Comparison of ENCODE assay signal across 10 cellular contexts in the genomic region with DNA sequence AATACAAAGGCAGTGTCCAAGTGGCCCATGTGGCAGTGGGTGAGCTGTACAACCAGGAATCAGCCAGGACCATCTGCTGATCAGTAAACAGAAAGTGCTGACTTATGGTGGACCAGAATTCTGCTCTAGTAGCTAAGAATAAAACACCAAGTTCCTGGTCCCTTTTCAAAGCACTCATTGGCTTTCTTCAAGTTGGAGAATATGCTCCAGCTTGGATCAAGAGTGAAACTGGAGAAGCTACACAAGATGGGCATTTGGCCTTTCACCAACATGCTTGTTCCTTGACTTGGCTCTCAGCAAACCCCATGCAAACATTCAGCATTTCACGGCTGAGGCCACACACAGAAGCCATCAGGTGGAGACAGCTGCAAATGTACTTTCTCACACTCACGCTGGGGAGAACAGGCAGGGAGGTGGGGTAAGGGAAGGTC. TPM values are rescaled to one million over a fixed set of nuclear protein-coding genes. Genes with fewer than 3 reads are reported as not detected.
DNase-seq lines count a peak whose midpoint lies in the region; ATAC-seq, FAIRE-seq and TF ChIP-seq lines count a peak whose summit lies in the region.
"Had no signal": no experiment of that assay in that cellular context is flagged by ENCODE, and none has a peak within 500 bp of the region (broad histone marks: within the 10 kb centered on the region; RNA-seq: fewer than 3 reads in every experiment).

No MANE protein-coding gene starts in this region.

- no peaks in the 10 kb centered on the region for H3K9me3 ChIP-seq in small intestine (ENCODE audit: control insufficient read depth, low read depth)

- TF ChIP-seq POLR2A in GM12891 (IDR thresholded peaks at IDR 0.05; ENCODE audit: low read depth, low read length), result no peak

- no peaks in the 10 kb centered on the region for H3K36me3 ChIP-seq in small intestine (ENCODE audit: control insufficient read depth in 2 of 2, insufficient read depth in 2 of 2, low read length in 2 of 2)

- peak; percentile 29 for DNase-seq in GM12891 (ENCODE audit: insufficient read length, low spot score)
- DNase-seq in NCI-H2107 (lab: John Stamatoyannopoulos, UW), result peak; percentile 19
- DNase-seq in medulla oblongata (ENCODE audit: extremely low spot score), result peak; percentile 71
- no peak for DNase-seq in amygdala (lab: John Stamatoyannopoulos, UW)
- no peak for DNase-seq in small intestine
- DNase-seq in UCSD-AML1 (lab: John Stamatoyannopoulos, UW; ENCODE audit: unreplicated experiment), result no peak
- no peak for DNase-seq in ecto neural progenitor cell (ENCODE audit: low spot score)
- DNase-seq: retina, T-helper 2 cell had no signal

- 60 to 67% (median 66%) methylated on average over 2 of the region's 2 CpGs for WGBS in small intestine, 3 donors

- no peak overlapping the region for H3K4me3 ChIP-seq in small intestine (ENCODE audit: low read depth in 1 of 2, low read length in 2 of 2)

- ATAC-seq in GM21786 (IDR thresholded peaks at IDR 0.05; ENCODE audit: unreplicated experiment), result peak; percentile 89

- H3K27me3 ChIP-seq in small intestine (ENCODE audit: control insufficient read depth in 2 of 2, insufficient read depth in 2 of 2, low read length in 2 of 2), result no peaks in the 10 kb centered on the region

- H3K27ac ChIP-seq in small intestine (ENCODE audit: low read depth in 1 of 2, low read length in 1 of 2), result peak overlapping the region in 1 of 2 donors; percentile 2

- H3K4me1 ChIP-seq in small intestine (ENCODE audit: control insufficient read depth in 2 of 2, insufficient read depth in 1 of 2, low read depth in 1 of 2, low read length in 1 of 2), result peaks cover 0 to 3% of the 10 kb centered on the region in 2 donors

- peak; percentile 94 for FAIRE-seq in GM12891 (lab: Jason Lieb, UNC)
- FAIRE-seq in small intestine (lab: Jason Lieb, UNC), result no peak

TF ChIP-seq in GM12891, 5 proteins besides CTCF, POLR2A, EP300 and RAD21:
- no peak for TF ChIP-seq POU2F2 (IDR thresholded peaks at IDR 0.05; ENCODE audit: low read depth, low read length)
- TF ChIP-seq TAF1 (IDR thresholded peaks at IDR 0.05; ENCODE audit: low read depth, low read length), result no peak
- no peak for TF ChIP-seq SPI1 (IDR thresholded peaks at IDR 0.05; ENCODE audit: low read depth, low read length)
- TF ChIP-seq POLR2AphosphoS5 (IDR thresholded peaks at IDR 0.05; ENCODE audit: low read depth, low read length), result no peak
- TF ChIP-seq PAX5 (IDR thresholded peaks at IDR 0.05; ENCODE audit: insufficient read depth, low read length, severe bottlenecking), result no peak

RNA-seq across cellular contexts. Expression of gene MARCHF3, which starts 32.1 kb away (rescaled TPM):
- 6.4 TPM for polyA plus RNA-seq in GM12891 (2012; ENCODE audit: low read depth, missing spikeins)
- 1 to 10 TPM; 3.6 to 6.4 (median 4.3) TPM for polyA plus RNA-seq in small intestine

Comparison
In these comparisons a context has a peak if more than half of its experiments do, and no peak if none do; other contexts are left out.
1. DNase-seq: peak in GM12891 (single experiment), NCI-H2107 (single experiment) and medulla oblongata (single experiment); none in amygdala (0 of 56), small intestine (single experiment), UCSD-AML1 (single experiment) and ecto neural progenitor cell (single experiment).